8 cellular contexts compared by ENCODE assay signal in the genomic region with DNA sequence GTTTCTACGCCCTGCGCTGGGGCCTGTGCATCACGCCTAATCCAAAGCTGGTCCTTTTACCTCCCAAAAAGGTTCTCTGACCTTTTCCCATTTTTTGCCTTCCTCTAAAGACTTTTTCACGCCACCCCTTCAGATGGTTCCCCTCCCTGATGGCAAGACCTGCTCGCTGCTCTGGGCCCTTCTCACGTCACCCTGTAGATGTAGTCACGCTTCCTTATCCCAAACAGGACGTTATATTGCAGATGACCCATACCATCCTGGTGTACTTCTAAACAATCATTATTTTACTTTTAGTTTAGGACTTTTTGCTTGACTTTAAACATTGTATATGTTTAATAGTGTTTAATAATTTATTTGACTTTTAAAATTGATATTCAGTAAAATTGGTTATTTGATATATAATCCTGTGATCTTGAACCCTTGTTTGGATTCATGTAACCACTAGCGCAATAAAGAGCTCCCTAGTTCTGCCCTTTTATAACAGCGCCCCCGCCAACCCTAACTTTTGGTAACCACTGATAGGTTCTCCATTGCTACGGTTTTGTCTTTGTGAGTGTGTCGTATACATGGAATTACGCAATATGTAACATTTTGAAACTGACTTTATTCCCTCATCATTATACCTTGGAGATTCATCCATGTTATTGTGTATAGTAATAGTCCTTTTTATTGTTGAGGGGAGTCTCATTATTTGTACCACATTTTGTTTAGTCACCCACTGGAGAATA. TPM values are rescaled to one million over a fixed set of nuclear protein-coding genes. Genes with fewer than 3 reads are reported as not detected.
DNase-seq lines count a peak whose midpoint lies in the region; ATAC-seq and TF ChIP-seq lines count a peak whose summit lies in the region.

No MANE protein-coding gene starts in this region.

- peaks cover 8% of the 10 kb centered on the region for H3K4me1 Mint-ChIP-seq in T-helper 1 cell treated with Interleukin-12 subunit alpha and Interleukin-12 subunit beta and Interleukin-4 antibody, amounts not matched to agents 30 μg/mL and 1 μg/mL, for 36 hours (ENCODE audit: low read depth)

- peak overlapping the region; percentile 78 for H2AFZ ChIP-seq in fibroblast of lung (ENCODE audit: low read length)

- no peaks in the 10 kb centered on the region for H3K9me3 Mint-ChIP-seq in T-helper 1 cell treated with Interleukin-12 subunit alpha and Interleukin-12 subunit beta and Interleukin-4 antibody, amounts not matched to agents 30 μg/mL and 1 μg/mL, for 36 hours

- peak overlapping the region; percentile 88 for H3K4me2 ChIP-seq in fibroblast of lung (ENCODE audit: extremely low read depth, insufficient read depth, low read length)

- H3K4me1 ChIP-seq in SJSA1 (replicated peaks) (peaks cover 8% of the 10 kb centered on the region), fibroblast of lung (ENCODE audit: control insufficient read depth, extremely low read depth, insufficient read depth, low read length) (peaks cover 2% of the 10 kb centered on the region)

- H3K27ac ChIP-seq in SJSA1: no peak overlapping the region
- no peak overlapping the region for H3K27ac ChIP-seq in fibroblast of lung (ENCODE audit: insufficient read depth, low read length)

- no peaks in the 10 kb centered on the region for H3K36me3 Mint-ChIP-seq in T-helper 1 cell treated with Interleukin-12 subunit alpha and Interleukin-12 subunit beta and Interleukin-4 antibody, amounts not matched to agents 30 μg/mL and 1 μg/mL, for 36 hours (ENCODE audit: low read depth)

- H3K4me3 Mint-ChIP-seq in T-helper 1 cell treated with Interleukin-12 subunit alpha and Interleukin-12 subunit beta and Interleukin-4 antibody, amounts not matched to agents 30 μg/mL and 1 μg/mL, for 36 hours: peak overlapping the region; percentile 94

- H3K27me3 Mint-ChIP-seq in T-helper 1 cell treated with Interleukin-12 subunit alpha and Interleukin-12 subunit beta and Interleukin-4 antibody, amounts not matched to agents 30 μg/mL and 1 μg/mL, for 36 hours (ENCODE audit: low read depth): peaks cover 55% of the 10 kb centered on the region

- no peaks in the 10 kb centered on the region for H3K79me2 ChIP-seq in fibroblast of lung (ENCODE audit: control insufficient read depth, insufficient read depth, low read length)

- peak overlapping the region; percentile 84 for H3K27ac Mint-ChIP-seq in T-helper 1 cell treated with Interleukin-12 subunit alpha and Interleukin-12 subunit beta and Interleukin-4 antibody, amounts not matched to agents 30 μg/mL and 1 μg/mL, for 36 hours

- DNase-seq in T-helper 1 cell: no peak
- no peak for DNase-seq in SJSA1 (ENCODE audit: low read depth in 1 of 2, low spot score in 2 of 2)
- no peak for DNase-seq in fibroblast of lung (ENCODE audit: low read depth in 2 of 2)
- DNase-seq in pons (ENCODE audit: low spot score): peak; percentile 22
- DNase-seq in stimulated activated CD8-positive, alpha-beta memory T cell treated with anti-CD3 and anti-CD28 coated beads, Interleukin-4, amount 100 ng/mL, for 48 hours: no peak
- no peak for DNase-seq in NCI-H2081 treated with DMSO at 0.1 percent for 48 hours (lab: John Stamatoyannopoulos, UW)

- no peak for ATAC-seq in GM18868 (IDR thresholded peaks at IDR 0.05; ENCODE audit: unreplicated experiment)

- H3K36me3 ChIP-seq in SJSA1: no peaks in the 10 kb centered on the region
- no peaks in the 10 kb centered on the region for H3K36me3 ChIP-seq in fibroblast of lung (ENCODE audit: control insufficient read depth, insufficient read depth, low read length)

- H3K27me3 ChIP-seq in SJSA1 (replicated peaks) (peaks cover 17% of the 10 kb centered on the region), fibroblast of lung (ENCODE audit: control insufficient read depth, insufficient read depth, low read length) (no peaks in the 10 kb centered on the region)

- H3K9me3 ChIP-seq in SJSA1 (replicated peaks) (no peaks in the 10 kb centered on the region), fibroblast of lung (ENCODE audit: control insufficient read depth, insufficient read depth, low read depth, low read length) (no peaks in the 10 kb centered on the region)

- H3K4me3 ChIP-seq in SJSA1 (peak overlapping the region; percentile 55), fibroblast of lung (replicated peaks in 1 of 4; ENCODE audit: control extremely low read depth in 1 of 4, insufficient read depth in 1 of 4, low read depth in 3 of 4, low read length in 4 of 4) (peak overlapping the region; percentile 44 to 58 (median 48))

- no peaks in the 10 kb centered on the region for H4K20me1 ChIP-seq in fibroblast of lung (ENCODE audit: control insufficient read depth, extremely low read depth, insufficient read depth, low read length)

- no peak for TF ChIP-seq CTCF in fibroblast of lung (conservative IDR thresholded peaks at IDR 0.05 in 1 of 2, IDR thresholded peaks at IDR 0.05 in 1 of 2; ENCODE audit: low read depth in 1 of 2, low read length in 2 of 2)

- no peak overlapping the region for H3K9ac ChIP-seq in fibroblast of lung (ENCODE audit: insufficient read depth, low read length)

RNA-seq across cellular contexts. Expression of a gene that starts 0.8 kb away (rescaled TPM):
- total RNA-seq in SJSA1 (2014; rRNA removed; shearing (Covaris generic)): not detected in 2 replicates
- 0.50 and 0.51 TPM in 2 replicates for total RNA-seq in fibroblast of lung
- polyA plus RNA-seq in fibroblast of lung: 0.03 and 0.08 TPM in 2 replicates
- polyA plus RNA-seq in fibroblast of lung (2012): 0.10 and 0.14 TPM in 2 replicates
- 2.9 TPM in 1 of 2 replicates, not detected in the other for polyA minus RNA-seq in fibroblast of lung (ENCODE audit: low replicate concordance)
